ENCODE assay signal across 30 cellular contexts in the genomic region with DNA sequence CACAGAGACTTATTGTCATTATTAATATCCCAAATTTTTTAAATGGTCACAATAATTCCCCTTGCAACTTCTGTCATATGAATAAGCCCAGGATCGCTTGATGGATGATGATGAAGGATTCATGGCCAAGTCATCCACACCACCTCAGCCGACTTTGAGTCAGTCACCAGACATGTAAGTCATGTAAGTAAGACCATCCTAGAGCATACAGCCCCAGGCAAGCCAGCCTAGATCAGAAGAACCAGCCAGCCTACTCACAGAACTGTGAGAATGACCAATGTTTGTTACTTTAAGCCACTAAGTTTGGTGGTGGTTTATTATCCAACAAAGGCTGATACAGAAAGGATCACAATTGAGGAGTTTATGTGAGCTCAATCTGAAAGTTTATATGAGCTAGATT.
"Had no signal": no experiment of that assay in that cellular context is flagged by ENCODE, and none has a peak within 500 bp of the region (broad histone marks: within the 10 kb centered on the region; RNA-seq: fewer than 3 reads in every experiment).

No MANE protein-coding gene starts in this region.

- ATAC-seq: activated CD4-positive, alpha-beta T cell treated with anti-CD3 and anti-CD28 coated beads for 36 hours; activated CD8-positive, alpha-beta memory T cell treated with anti-CD3 and anti-CD28 coated beads, Interleukin-2, amount 10 ng/mL, durations not matched to agents 7 days and 5 days; activated CD8-positive, alpha-beta T cell treated with anti-CD3 and anti-CD28 coated beads, Interleukin-2, amount 10 ng/mL, durations not matched to agents 7 days and 5 days; activated naive CD8-positive, alpha-beta T cell treated with anti-CD3 and anti-CD28 coated beads, Interleukin-2, amount 50 U/mL, for 24 hours; body of pancreas had no signal

- DNase-seq: activated CD4-positive, alpha-beta memory T cell treated with anti-CD3 and anti-CD28 coated beads for 36 hours; activated CD4-positive, alpha-beta T cell treated with anti-CD3 and anti-CD28 coated beads for 36 hours; activated CD4-positive, alpha-beta T cell treated with anti-CD3 and anti-CD28 coated beads, Interleukin-2, amount 10 ng/mL, durations not matched to agents 24 days and 14 days; activated CD4-positive, CD25-positive, alpha-beta regulatory T cell; activated CD4-positive, CD25-positive, alpha-beta regulatory T cell treated with anti-CD3 and anti-CD28 coated beads, Interleukin-2, amount 50 U/mL, for 72 hours; activated CD8-positive, alpha-beta memory T cell treated with anti-CD3 and anti-CD28 coated beads, Interleukin-2, amount 10 ng/mL, durations not matched to agents 7 days and 5 days; activated CD8-positive, alpha-beta memory T cell treated with anti-CD3 and anti-CD28 coated beads, Interleukin-2, amount 50 U/mL, for 4 hours; activated CD8-positive, alpha-beta T cell treated with anti-CD3 and anti-CD28 coated beads, Interleukin-2, amount 10 ng/mL, durations not matched to agents 7 days and 5 days; activated effector memory CD4-positive, alpha-beta T cell treated with anti-CD3 and anti-CD28 coated beads, Interleukin-2, amount 50 U/mL, for 16 hours; activated naive CD4-positive, alpha-beta T cell treated with anti-CD3 and anti-CD28 coated beads for 36 hours; activated naive CD8-positive, alpha-beta T cell treated with anti-CD3 and anti-CD28 coated beads for 36 hours; activated naive CD8-positive, alpha-beta T cell treated with anti-CD3 and anti-CD28 coated beads, Interleukin-2, amount 50 U/mL, for 24 hours; activated T-cell treated with anti-CD3 and anti-CD28 coated beads, Interleukin-2, amount 50 U/mL, for 1 hour; activated T-cell treated with anti-CD3 and anti-CD28 coated beads, Interleukin-2, amount 50 U/mL, for 48 hours; adrenal gland; amygdala; aorta; body of pancreas; central memory CD4-positive, alpha-beta T cell; cerebellar nuclear complex; colonic mucosa; dorsolateral prefrontal cortex; effector memory CD4-positive, alpha-beta T cell; endodermal cell; erythroblast; esophagus squamous epithelium; foreskin fibroblast; head of caudate nucleus; T-helper 2 cell had no signal

- H3K4me3 ChIP-seq: adrenal gland, body of pancreas, cardiac muscle cell, colonic mucosa, dorsolateral prefrontal cortex, esophagus squamous epithelium had no signal
